In genomic region chr11:121246021-121246768, GRCh38 we compare ENCODE assay signal across 14 cellular contexts.
DNase-seq lines count a peak whose midpoint lies in the region; ATAC-seq lines count a peak whose summit lies in the region.
"Had no signal": no experiment of that assay in that cellular context is flagged by ENCODE, and none has a peak within 500 bp of the region (broad histone marks: within the 10 kb centered on the region; RNA-seq: fewer than 3 reads in every experiment).

No MANE protein-coding gene starts in this region.

- no peak overlapping the region for H3K4me3 Mint-ChIP-seq in stimulated activated memory B cell treated with anti-CD40 and anti-IgM and Interleukin-4, amounts not matched to agents 10 μg/mL and 1 μg/mL and 100 μg/mL, for 72 hours
- H3K4me3 Mint-ChIP-seq: CD8-positive, alpha-beta T cell had no signal

- H3K27me3 ChIP-seq in HUES6 (ENCODE audit: control insufficient read depth, insufficient read depth, low read length) = no peaks in the 10 kb centered on the region
- H3K27me3 ChIP-seq: SJSA1 had no signal

- H3K9me3 ChIP-seq in HUES6 (ENCODE audit: control insufficient read depth, insufficient read depth, low read depth, low read length) = no peaks in the 10 kb centered on the region
- H3K9me3 ChIP-seq: SJSA1 had no signal

- peak overlapping the region; percentile 24 for H3K9ac ChIP-seq in HUES6 (ENCODE audit: low read length)

- no peak overlapping the region for H3K4me3 ChIP-seq in HUES6 (ENCODE audit: low read depth, low read length)
- H3K4me3 ChIP-seq: SJSA1 had no signal

- H3K27me3 Mint-ChIP-seq in stimulated activated memory B cell treated with anti-CD40 and anti-IgM and Interleukin-4, amounts not matched to agents 10 μg/mL and 1 μg/mL and 100 μg/mL, for 72 hours = no peaks in the 10 kb centered on the region

- H3K4me1 Mint-ChIP-seq in stimulated activated memory B cell treated with anti-CD40 and anti-IgM and Interleukin-4, amounts not matched to agents 10 μg/mL and 1 μg/mL and 100 μg/mL, for 72 hours = no peaks in the 10 kb centered on the region

- H3K4me1 ChIP-seq in HUES6 (ENCODE audit: control insufficient read depth, insufficient read depth, low read length) = peaks cover 33% of the 10 kb centered on the region

- no peak overlapping the region; the same call in 1 of the 2 replicates for H3K27ac ChIP-seq in HUES6 (ENCODE audit: low read depth, low read length)
- H3K27ac ChIP-seq: SJSA1 had no signal

- no peaks in the 10 kb centered on the region for H3K36me3 ChIP-seq in HUES6 (ENCODE audit: control insufficient read depth, insufficient read depth, low read length)
- H3K36me3 ChIP-seq: SJSA1 had no signal

- no peaks in the 10 kb centered on the region for H3K36me3 Mint-ChIP-seq in stimulated activated memory B cell treated with anti-CD40 and anti-IgM and Interleukin-4, amounts not matched to agents 10 μg/mL and 1 μg/mL and 100 μg/mL, for 72 hours
- H3K36me3 Mint-ChIP-seq: CD8-positive, alpha-beta T cell had no signal

- DNase-seq in SHP77 (lab: John Stamatoyannopoulos, UW) = peak; percentile 67 to 92
- DNase-seq in islet precursor cell = peak; percentile 60
- no peak for DNase-seq in activated T-cell treated with anti-CD3 and anti-CD28 coated beads for 4 hours
- DNase-seq in NCI-H1048 (lab: John Stamatoyannopoulos, UW) = no peak
- DNase-seq: CD8-positive, alpha-beta T cell; DMS79 treated with DMSO at 0.1 percent for 48 hours; GOT3; NCI-H2107; NCI-H774 had no signal

- no peak overlapping the region for H3K27ac Mint-ChIP-seq in stimulated activated memory B cell treated with anti-CD40 and anti-IgM and Interleukin-4, amounts not matched to agents 10 μg/mL and 1 μg/mL and 100 μg/mL, for 72 hours
- H3K27ac Mint-ChIP-seq: CD8-positive, alpha-beta T cell had no signal

- H3K9me3 Mint-ChIP-seq in stimulated activated memory B cell treated with anti-CD40 and anti-IgM and Interleukin-4, amounts not matched to agents 10 μg/mL and 1 μg/mL and 100 μg/mL, for 72 hours = no peaks in the 10 kb centered on the region
- H3K9me3 Mint-ChIP-seq: CD8-positive, alpha-beta T cell had no signal

- peak; percentile 39 for ATAC-seq in stimulated activated memory B cell treated with anti-CD40 and anti-IgM and Interleukin-4, amounts not matched to agents 10 μg/mL and 1 μg/mL and 100 μg/mL, for 72 hours
- no peak for ATAC-seq in GM18868 (IDR thresholded peaks at IDR 0.05; ENCODE audit: unreplicated experiment)
- no peak for ATAC-seq in HG02610 (IDR thresholded peaks at IDR 0.05; ENCODE audit: unreplicated experiment)
- ATAC-seq: CD8-positive, alpha-beta T cell had no signal

Comparison
In these comparisons a context has a peak if more than half of its experiments do, and no peak if none do; other contexts are left out.
1. DNase-seq: peak in SHP77 (2 of 2) and islet precursor cell (single experiment); none in activated T-cell treated with anti-CD3 and anti-CD28 coated beads for 4 hours (single experiment) and NCI-H1048 (single experiment).